9 cellular contexts compared by ENCODE assay signal in genomic region chr9:116686135-116686534, GRCh38. TPM values are rescaled to one million over a fixed set of nuclear protein-coding genes. Genes with fewer than 3 reads are reported as not detected.
DNase-seq lines count a peak whose midpoint lies in the region; ATAC-seq, FAIRE-seq and TF ChIP-seq lines count a peak whose summit lies in the region.
"Had no signal": no experiment of that assay in that cellular context is flagged by ENCODE, and none has a peak within 500 bp of the region (broad histone marks: within the 10 kb centered on the region; RNA-seq: fewer than 3 reads in every experiment).

No MANE protein-coding gene starts in this region.

- peak overlapping the region; percentile 99 for H2AFZ ChIP-seq in HepG2 (ENCODE audit: low read length)

- H3K4me2 ChIP-seq in HepG2 (ENCODE audit: low read depth, low read length), result peak overlapping the region; percentile 95

- intact Hi-C loops in HepG2 (cut with micrococcal nuclease; ENCODE audit: unreplicated experiment) (loop anchor here (5.0 kb wide), 1 partner anchor 744 kb away; no protein-coding TSS in a partner anchor), right lobe of liver (cut with DNase I) (no loop called here), kidney (cut with DNase I) (no loop called here)

- POLR2A ChIA-PET in HepG2 (lab: Yijun Ruan, JAX), result interaction anchor here (1.4 to 2.0 kb wide), 5 partner anchors 16 to 742 kb away, joined by 3 to 8 read pairs (median 4); no protein-coding TSS in a partner anchor

- BruUV-seq in HepG2 (replicated peaks; lab: Mats Ljungman, UMichigan), result no TSS peak

- ATAC-seq in HepG2 (no peak; the same call in 2 of the 3 replicates), right lobe of liver (no peak), HG03095 (IDR thresholded peaks at IDR 0.05; ENCODE audit: unreplicated experiment) (no peak), HG02973 (IDR thresholded peaks at IDR 0.05; ENCODE audit: unreplicated experiment) (no peak)

- H3K9ac ChIP-seq in HepG2 (ENCODE audit: insufficient read depth, low read depth, low read length), result peak overlapping the region; percentile 82
- H3K9ac ChIP-seq in kidney (ENCODE audit: low read length in 2 of 2), result no peak overlapping the region

- H3K27ac ChIP-seq in HepG2 (ENCODE audit: extremely low read length, insufficient read depth, low read length) (peak overlapping the region; percentile 66), right lobe of liver (no peak overlapping the region), kidney (ENCODE audit: low read depth in 2 of 2, low read length in 2 of 2) (no peak overlapping the region)

- H3K27me3 ChIP-seq in HepG2 (ENCODE audit: control insufficient read depth in 1 of 2, insufficient read depth in 2 of 2, low read length in 2 of 2) (no peaks in the 10 kb centered on the region; a peak in 1 of 5 replicates), right lobe of liver (no peaks in the 10 kb centered on the region)

- H3K4me1 Mint-ChIP-seq in type B pancreatic cell (ENCODE audit: unreplicated experiment), result peaks cover 28% of the 10 kb centered on the region

- peak overlapping the region; percentile 89 for H3K4me3 Mint-ChIP-seq in type B pancreatic cell

- TF ChIP-seq CTCF in HepG2 (CRISPR knock-in tag; IDR thresholded peaks at IDR 0.05) (no peak), right lobe of liver (IDR thresholded peaks at IDR 0.05) (no peak), WI38 (IDR thresholded peaks at IDR 0.05; ENCODE audit: low read depth, low read length) (no peak), kidney (IDR thresholded peaks at IDR 0.05; ENCODE audit: borderline replicate concordance, extremely low read depth, insufficient read depth) (no peak), type B pancreatic cell (conservative IDR thresholded peaks at IDR 0.05) (no peak)

- CTCF ChIA-PET in HepG2 (lab: Yijun Ruan, JAX; ENCODE audit: low intra/inter-chr PET ratio, low total read pairs), result no interaction called here

- H3K4me3 ChIP-seq in HepG2 (replicated peaks in 1 of 3; ENCODE audit: insufficient read depth in 1 of 3, low read depth in 2 of 3, low read length in 3 of 3) (peak overlapping the region; percentile 81 to 91 (median 83)), right lobe of liver (peak overlapping the region in 1 of 3 donors; percentile 67), WI38 (ENCODE audit: low read depth, low read length) (peak overlapping the region; percentile 86), kidney (ENCODE audit: low read length in 2 of 2) (peak overlapping the region; percentile 86 to 90)

- H3K27me3 Mint-ChIP-seq in type B pancreatic cell, result no peaks in the 10 kb centered on the region

- no peaks in the 10 kb centered on the region for H4K20me1 ChIP-seq in HepG2 (ENCODE audit: insufficient read depth, low read length)

- peaks cover 22% of the 10 kb centered on the region for H3K79me2 ChIP-seq in HepG2 (ENCODE audit: insufficient read depth, low read length)

- peak overlapping the region; percentile 77 for H3K27ac Mint-ChIP-seq in type B pancreatic cell

- TF ChIP-seq EP300 in HepG2 (IDR thresholded peaks at IDR 0.05; ENCODE audit: low read depth in 2 of 2, low read length in 2 of 2) (no peak), HepG2 (CRISPR knock-in tag; IDR thresholded peaks at IDR 0.05; ENCODE audit: borderline replicate concordance) (no peak)

- no peaks in the 10 kb centered on the region for H3K9me3 Mint-ChIP-seq in type B pancreatic cell

- in situ Hi-C loops in HepG2 (cut with HindIII; ENCODE audit: extremely low pct_ligation_motif_present, low pct_unique_long_range_greater_than_20kb), result no loop called here

- DNase-seq in HepG2 (ENCODE audit: low spot score), result no peak
- DNase-seq in right lobe of liver, result no peak
- no peak for DNase-seq in kidney
- DNase-seq in type B pancreatic cell (ENCODE audit: extremely low spot score, unreplicated experiment), result no peak
- DNase-seq in superior temporal gyrus (ENCODE audit: extremely low spot score), result no peak
- DNase-seq: NCI-H2227 treated with DMSO at 0.1 percent for 48 hours had no signal

- TF ChIP-seq POLR2A in HepG2 (IDR thresholded peaks at IDR 0.05; ENCODE audit: insufficient read depth in 1 of 2, low read depth in 2 of 2, low read length in 2 of 2) (no peak), right lobe of liver (IDR thresholded peaks at IDR 0.05) (no peak)

- H3K4me1 ChIP-seq in HepG2 (ENCODE audit: insufficient read depth, low read length) (peaks cover 55% of the 10 kb centered on the region), right lobe of liver (peaks cover 0 to 18% (median 7%) of the 10 kb centered on the region in 4 donors), kidney (ENCODE audit: control insufficient read depth in 1 of 2, insufficient read depth in 1 of 2, low read depth in 1 of 2, low read length in 2 of 2) (peaks cover 15 to 16% of the 10 kb centered on the region in 2 donors)

- peak; percentile 72 for FAIRE-seq in HepG2 (lab: Jason Lieb, UNC)
- no peak for FAIRE-seq in kidney (lab: Jason Lieb, UNC)

- H3K36me3 ChIP-seq in HepG2 (replicated peaks in 1 of 2; ENCODE audit: control insufficient read depth in 1 of 2, insufficient read depth in 2 of 2, low read length in 2 of 2) (no peaks in the 10 kb centered on the region), right lobe of liver (no peaks in the 10 kb centered on the region), kidney (ENCODE audit: control insufficient read depth in 1 of 2, insufficient read depth in 2 of 2, low read length in 2 of 2) (no peaks in the 10 kb centered on the region)

- H3K36me3 Mint-ChIP-seq in type B pancreatic cell, result peaks cover 4% of the 10 kb centered on the region

- no peak for TF ChIP-seq RAD21 in HepG2 (CRISPR knock-in tag; IDR thresholded peaks at IDR 0.05)

- H3K9me3 ChIP-seq in HepG2 (ENCODE audit: low read length) (peaks cover 5% of the 10 kb centered on the region; the same call in 1 of the 2 replicates), right lobe of liver (no peaks in the 10 kb centered on the region), kidney (ENCODE audit: control insufficient read depth in 1 of 2, low read length in 2 of 2) (no peaks in the 10 kb centered on the region)

TF ChIP-seq in HepG2, 621 proteins besides CTCF, POLR2A, EP300 and RAD21:
- peak; percentile 59; the same call in 1 of the 2 replicates for TF ChIP-seq CEBPB (IDR thresholded peaks at IDR 0.05; ENCODE audit: borderline replicate concordance, low read depth, low read length)
- TF ChIP-seq ZMAT3 (CRISPR knock-in tag; conservative IDR thresholded peaks at IDR 0.05), result 0 out of 2 replicates have a peak, but pooled peaks have one; percentile 2
- TF ChIP-seq ZNF7 (CRISPR knock-in tag; IDR thresholded peaks at IDR 0.05), result peak; percentile 15; the same call in 1 of the 2 replicates
- no peak for TF ChIP-seq ZNF564 (CRISPR knock-in tag; IDR thresholded peaks at IDR 0.05)
- TF ChIP-seq CEBPG (CRISPR knock-in tag; IDR thresholded peaks at IDR 0.05), result peak; percentile 69
- TF ChIP-seq ZNF431 (CRISPR knock-in tag; IDR thresholded peaks at IDR 0.05; ENCODE audit: borderline replicate concordance, low read depth), result no peak
- TF ChIP-seq FLYWCH1 (CRISPR knock-in tag; IDR thresholded peaks at IDR 0.05), result no peak

RNA-seq across cellular contexts. Expression of gene TRIM32, which starts 1.0 kb away (rescaled TPM):
- total RNA-seq in HepG2 (2016; rRNA removed; fragmentation: Illumina TruSeq; extraction: Trizol) (7.7 and 11.6 TPM in 2 replicates), right lobe of liver (1 to 10 TPM; 5.2 to 8.4 (median 6.6) TPM), kidney (22.6 TPM), type B pancreatic cell (ENCODE audit: low replicate concordance) (20.4 and 29.6 TPM in 2 replicates)
- total RNA-seq in HepG2 (2016; cell fraction: cytosol; rRNA removed; fragmentation: Illumina TruSeq; extraction: Trizol; ENCODE audit: low read depth), result 1.0 and 1.9 TPM in 2 replicates
- 8.8 and 12.5 TPM in 2 replicates for total RNA-seq in HepG2 (2016; cell fraction: insoluble cytoplasmic fraction; rRNA removed; fragmentation: Illumina TruSeq; extraction: Trizol)
- 3.9 and 4.2 TPM in 2 replicates for total RNA-seq in HepG2 (2016; cell fraction: membrane; rRNA removed; fragmentation: Illumina TruSeq; extraction: Trizol)
- 7.1 and 8.6 TPM in 2 replicates for total RNA-seq in HepG2 (2016; cell fraction: nucleus; rRNA removed; fragmentation: Illumina TruSeq; extraction: Trizol)
- polyA plus RNA-seq in HepG2 (2011; rRNA removed) (6.5 and 6.9 TPM in 2 replicates), kidney (ENCODE audit: insufficient read depth, low read depth, low replicate concordance) (5.2 TPM)
- polyA plus RNA-seq in HepG2 (2011; cell fraction: cytosol; rRNA removed), result 4.4 and 6.4 TPM in 2 replicates
- polyA plus RNA-seq in HepG2 (2011; cell fraction: nucleus; rRNA removed), result 8.4 and 8.9 TPM in 2 replicates
- 4.1 and 5.1 TPM in 2 replicates for polyA plus RNA-seq in HepG2 (2012)
- 0.52 and 0.58 TPM in 2 replicates for polyA plus RNA-seq in HepG2 (2016; cell fraction: cytosol; fragmentation: Illumina TruSeq; extraction: Trizol; ENCODE audit: low read depth)
- polyA plus RNA-seq in HepG2 (2016; cell fraction: insoluble cytoplasmic fraction; fragmentation: Illumina TruSeq; extraction: Trizol; ENCODE audit: low read depth), result 8.0 and 9.9 TPM in 2 replicates
- polyA plus RNA-seq in HepG2 (2016; cell fraction: membrane; fragmentation: Illumina TruSeq; extraction: Trizol; ENCODE audit: low read depth), result 1.6 and 2.2 TPM in 2 replicates
- polyA plus RNA-seq in HepG2 (2016; cell fraction: nucleus; fragmentation: Illumina TruSeq; extraction: Trizol; ENCODE audit: insufficient read depth, low read depth), result 6.8 and 7.6 TPM in 2 replicates
- polyA minus RNA-seq in HepG2 (2011; rRNA and poly(A)+ RNA removed; ENCODE audit: low replicate concordance), result 45.6 and 65.4 TPM in 2 replicates
- polyA minus RNA-seq in HepG2 (2011; cell fraction: cytosol; rRNA and poly(A)+ RNA removed), result 7.4 and 9.6 TPM in 2 replicates
- polyA minus RNA-seq in HepG2 (2011; cell fraction: nucleus; rRNA and poly(A)+ RNA removed), result 24.2 and 30.6 TPM in 2 replicates
